Comparison of ENCODE assay signal across 10 cellular contexts in the genomic region with DNA sequence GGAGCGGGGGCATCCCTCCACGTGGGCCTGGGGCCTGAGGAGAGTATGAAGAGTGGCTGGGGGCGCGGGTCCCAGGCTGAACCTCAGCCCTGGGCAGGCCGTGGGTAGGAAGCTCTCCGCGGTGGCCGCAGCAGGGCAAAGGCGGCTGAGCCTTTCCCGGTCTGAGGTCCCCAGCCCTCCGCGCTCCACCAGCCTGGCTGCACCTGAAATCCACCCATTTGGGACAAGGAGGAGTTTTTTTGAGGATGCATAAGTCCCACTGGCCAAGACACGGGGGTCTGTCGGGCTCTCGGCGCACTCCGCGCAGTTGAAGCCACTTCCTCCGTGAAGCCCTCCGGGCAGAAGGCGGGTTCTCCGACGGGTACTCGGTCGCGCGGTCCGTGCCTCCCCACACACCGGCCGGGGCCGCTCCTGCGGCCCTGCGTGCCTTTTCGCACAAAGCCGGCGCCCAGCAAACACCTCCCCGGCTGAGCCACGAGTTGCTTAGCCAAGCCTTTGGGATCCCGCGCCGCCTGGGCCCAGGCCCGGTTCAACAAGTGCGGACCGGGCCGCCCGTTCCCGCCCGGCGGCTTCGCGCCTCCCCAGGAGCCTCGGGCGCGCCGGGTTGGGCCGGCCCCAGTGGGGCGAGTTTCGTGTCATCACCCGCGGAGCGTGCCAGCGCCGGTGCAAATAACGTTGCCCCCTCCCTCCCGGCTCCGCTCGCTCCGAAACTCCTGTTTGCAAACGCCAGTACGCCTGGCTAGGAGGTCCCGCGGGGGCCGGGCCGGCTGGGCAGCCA. TPM values are rescaled to one million over a fixed set of nuclear protein-coding genes. Genes with fewer than 3 reads are reported as not detected.
DNase-seq lines count a peak whose midpoint lies in the region; ATAC-seq and TF ChIP-seq lines count a peak whose summit lies in the region.
"Had no signal": no experiment of that assay in that cellular context is flagged by ENCODE, and none has a peak within 500 bp of the region (broad histone marks: within the 10 kb centered on the region; RNA-seq: fewer than 3 reads in every experiment).

No MANE protein-coding gene starts in this region.

- peaks cover 18 to 44% (median 21%) of the 10 kb centered on the region in 3 donors for H3K27me3 Mint-ChIP-seq in naive B cell

- peak; percentile 18 to 28 for ATAC-seq in naive B cell (ENCODE audit: low read depth in 2 of 2)
- no peak for ATAC-seq in HG02642 (IDR thresholded peaks at IDR 0.05; ENCODE audit: poor library complexity, unreplicated experiment)
- no peak for ATAC-seq in GM21515 (IDR thresholded peaks at IDR 0.05; ENCODE audit: unreplicated experiment)

- TF ChIP-seq CTCF in GM10266 (IDR thresholded peaks at IDR 0.05; ENCODE audit: control insufficient read depth, insufficient read depth, low read depth, missing control alignments): no peak

- DNase-seq in 8988T (peak; percentile 70), GM10266 (ENCODE audit: extremely low spot score) (peak; percentile 51), naive B cell (no peak), NCI-H2171 (lab: John Stamatoyannopoulos, UW) (no peak), inferior parietal cortex (ENCODE audit: extremely low spot score) (no peak)
- peak; percentile 12 for DNase-seq in central memory CD4-positive, alpha-beta T cell
- DNase-seq: anterior cingulate cortex, kidney glomerular epithelial cell had no signal

- H3K36me3 Mint-ChIP-seq in naive B cell: no peaks in the 10 kb centered on the region

- H3K27ac Mint-ChIP-seq in naive B cell: no peak overlapping the region

- peaks cover 10 to 24% (median 22%) of the 10 kb centered on the region in 3 donors for H3K4me1 Mint-ChIP-seq in naive B cell

- H3K9me3 Mint-ChIP-seq in naive B cell: no peaks in the 10 kb centered on the region

- peak overlapping the region; percentile 62 to 78 (median 74) for H3K4me3 Mint-ChIP-seq in naive B cell

RNA-seq across cellular contexts. Expression of a gene that starts 0.7 kb away (rescaled TPM):
- polyA plus RNA-seq in naive B cell (ENCODE audit: low read depth in 6 of 6): not detected

RNA-seq across cellular contexts. Expression of a gene that starts 5.4 kb away (rescaled TPM):
- polyA plus RNA-seq in naive B cell (ENCODE audit: low read depth in 6 of 6): 10 to 100 TPM in 2 of 6 donors, 1 to 10 TPM in 4; 3.4 to 17.2 (median 9.6) TPM

RNA-seq across cellular contexts. Expression of a gene that starts 47.6 kb away (rescaled TPM):
- polyA plus RNA-seq in naive B cell (ENCODE audit: low read depth in 6 of 6): 1 to 10 TPM in 5 of 6 donors, not detected in 1; 1.2 to 2.6 (median 1.7) TPM

Comparison
In these comparisons a context has a peak if more than half of its experiments do, and no peak if none do; other contexts are left out.
1. DNase-seq: peak in 8988T (single experiment), GM10266 (single experiment) and central memory CD4-positive, alpha-beta T cell (single experiment); none in naive B cell (single experiment), NCI-H2171 (single experiment) and inferior parietal cortex (single experiment).
2. ATAC-seq: peak in naive B cell (2 of 2); none in HG02642 (single experiment) and GM21515 (single experiment).